Comparison of ENCODE assay signal across 13 cellular contexts in genomic region chr6:44115866-44116265, GRCh38. TPM values are rescaled to one million over a fixed set of nuclear protein-coding genes. Genes with fewer than 3 reads are reported as not detected.
DNase-seq lines count a peak whose midpoint lies in the region; ATAC-seq lines count a peak whose summit lies in the region.
"Had no signal": no experiment of that assay in that cellular context is flagged by ENCODE, and none has a peak within 500 bp of the region (broad histone marks: within the 10 kb centered on the region; RNA-seq: fewer than 3 reads in every experiment).

No MANE protein-coding gene starts in this region.

- peaks cover 44% of the 10 kb centered on the region for H3K4me1 Mint-ChIP-seq in activated T-helper 17 cell treated with anti-CD3 and anti-CD28 coated beads, Interleukin-2, amount 50 U/mL, for 72 hours
- peaks cover 49% of the 10 kb centered on the region for H3K4me1 Mint-ChIP-seq in stimulated activated memory B cell treated with anti-CD40 and anti-IgM and Interleukin-4, amounts not matched to agents 10 μg/mL and 1 μg/mL and 100 μg/mL, for 72 hours

- DNase-seq in HPDE6-E6E7 (ENCODE audit: extremely low spot score) (peak; percentile 76), iris pigment epithelial cell (ENCODE audit: low read depth) (peak; percentile 76), NCI-H2171 treated with DMSO at 0.1 percent for 48 hours (lab: John Stamatoyannopoulos, UW) (no peak), NCI-H524 treated with DMSO at 0.1 percent for 48 hours (lab: John Stamatoyannopoulos, UW) (no peak), pons (ENCODE audit: low spot score) (no peak), GF-D8 (lab: John Stamatoyannopoulos, UW) (no peak)
- DNase-seq: activated B cell treated with CpG ODN at 0.5 μM for 24 hours; Right ventricle myocardium superior; stimulated activated CD4-positive, alpha-beta T cell treated with anti-CD3 and anti-CD28 coated beads, Interleukin-4, amount 100 ng/mL, for 1 hour had no signal

- H3K4me3 Mint-ChIP-seq in activated T-helper 17 cell treated with anti-CD3 and anti-CD28 coated beads, Interleukin-2, amount 50 U/mL, for 72 hours = no peak overlapping the region
- H3K4me3 Mint-ChIP-seq in stimulated activated memory B cell treated with anti-CD40 and anti-IgM and Interleukin-4, amounts not matched to agents 10 μg/mL and 1 μg/mL and 100 μg/mL, for 72 hours = no peak overlapping the region
- H3K4me3 Mint-ChIP-seq: activated B cell treated with CpG ODN at 0.5 μM for 24 hours had no signal

- H3K27me3 Mint-ChIP-seq in activated T-helper 17 cell treated with anti-CD3 and anti-CD28 coated beads, Interleukin-2, amount 50 U/mL, for 72 hours = no peaks in the 10 kb centered on the region
- no peaks in the 10 kb centered on the region for H3K27me3 Mint-ChIP-seq in stimulated activated memory B cell treated with anti-CD40 and anti-IgM and Interleukin-4, amounts not matched to agents 10 μg/mL and 1 μg/mL and 100 μg/mL, for 72 hours
- H3K27me3 Mint-ChIP-seq: activated B cell treated with CpG ODN at 0.5 μM for 24 hours had no signal

- ATAC-seq in activated T-helper 17 cell treated with anti-CD3 and anti-CD28 coated beads, Interleukin-2, amount 50 U/mL, for 72 hours (replicated peaks) = no peak
- ATAC-seq in stimulated activated memory B cell treated with anti-CD40 and anti-IgM and Interleukin-4, amounts not matched to agents 10 μg/mL and 1 μg/mL and 100 μg/mL, for 72 hours = no peak

- H3K9me3 Mint-ChIP-seq in activated T-helper 17 cell treated with anti-CD3 and anti-CD28 coated beads, Interleukin-2, amount 50 U/mL, for 72 hours = no peaks in the 10 kb centered on the region
- no peaks in the 10 kb centered on the region for H3K9me3 Mint-ChIP-seq in stimulated activated memory B cell treated with anti-CD40 and anti-IgM and Interleukin-4, amounts not matched to agents 10 μg/mL and 1 μg/mL and 100 μg/mL, for 72 hours
- H3K9me3 Mint-ChIP-seq: activated B cell treated with CpG ODN at 0.5 μM for 24 hours had no signal

- H3K27ac Mint-ChIP-seq in activated T-helper 17 cell treated with anti-CD3 and anti-CD28 coated beads, Interleukin-2, amount 50 U/mL, for 72 hours = peak overlapping the region; percentile 31
- peak overlapping the region; percentile 6 for H3K27ac Mint-ChIP-seq in stimulated activated memory B cell treated with anti-CD40 and anti-IgM and Interleukin-4, amounts not matched to agents 10 μg/mL and 1 μg/mL and 100 μg/mL, for 72 hours
- H3K27ac Mint-ChIP-seq: activated B cell treated with CpG ODN at 0.5 μM for 24 hours had no signal

- peaks cover 76% of the 10 kb centered on the region for H3K36me3 Mint-ChIP-seq in activated T-helper 17 cell treated with anti-CD3 and anti-CD28 coated beads, Interleukin-2, amount 50 U/mL, for 72 hours (ENCODE audit: low read depth)
- H3K36me3 Mint-ChIP-seq in stimulated activated memory B cell treated with anti-CD40 and anti-IgM and Interleukin-4, amounts not matched to agents 10 μg/mL and 1 μg/mL and 100 μg/mL, for 72 hours = peaks cover 37% of the 10 kb centered on the region

RNA-seq across cellular contexts. Expression of gene MRPL14, which starts 11.4 kb away (rescaled TPM):
- 10 to 100 TPM; 29.3 to 54.0 TPM for total RNA-seq in activated T-helper 17 cell treated with anti-CD3 and anti-CD28 coated beads, Interleukin-2, amount 50 U/mL, for 72 hours

RNA-seq across cellular contexts. Expression of gene TMEM63B, which starts 11.5 kb away (rescaled TPM):
- total RNA-seq in activated T-helper 17 cell treated with anti-CD3 and anti-CD28 coated beads, Interleukin-2, amount 50 U/mL, for 72 hours = 10 to 100 TPM; 12.1 to 21.4 TPM

RNA-seq across cellular contexts. Expression of gene CAPN11, which starts 42.8 kb away (rescaled TPM):
- 1 to 10 TPM in 1 of 2 donors, not detected in 1; 1.1 TPM for total RNA-seq in activated T-helper 17 cell treated with anti-CD3 and anti-CD28 coated beads, Interleukin-2, amount 50 U/mL, for 72 hours
- total RNA-seq: activated B cell treated with CpG ODN at 0.5 μM for 24 hours, cerebellum, NCI-H460 had no signal

Comparison
In these comparisons a context has a peak if more than half of its experiments do, and no peak if none do; other contexts are left out.
1. DNase-seq: peak in HPDE6-E6E7 (single experiment) and iris pigment epithelial cell (single experiment); none in NCI-H2171 treated with DMSO at 0.1 percent for 48 hours (single experiment), NCI-H524 treated with DMSO at 0.1 percent for 48 hours (single experiment), pons (single experiment) and GF-D8 (single experiment).